ENCODE assay signal across 8 cellular contexts in the genomic region with DNA sequence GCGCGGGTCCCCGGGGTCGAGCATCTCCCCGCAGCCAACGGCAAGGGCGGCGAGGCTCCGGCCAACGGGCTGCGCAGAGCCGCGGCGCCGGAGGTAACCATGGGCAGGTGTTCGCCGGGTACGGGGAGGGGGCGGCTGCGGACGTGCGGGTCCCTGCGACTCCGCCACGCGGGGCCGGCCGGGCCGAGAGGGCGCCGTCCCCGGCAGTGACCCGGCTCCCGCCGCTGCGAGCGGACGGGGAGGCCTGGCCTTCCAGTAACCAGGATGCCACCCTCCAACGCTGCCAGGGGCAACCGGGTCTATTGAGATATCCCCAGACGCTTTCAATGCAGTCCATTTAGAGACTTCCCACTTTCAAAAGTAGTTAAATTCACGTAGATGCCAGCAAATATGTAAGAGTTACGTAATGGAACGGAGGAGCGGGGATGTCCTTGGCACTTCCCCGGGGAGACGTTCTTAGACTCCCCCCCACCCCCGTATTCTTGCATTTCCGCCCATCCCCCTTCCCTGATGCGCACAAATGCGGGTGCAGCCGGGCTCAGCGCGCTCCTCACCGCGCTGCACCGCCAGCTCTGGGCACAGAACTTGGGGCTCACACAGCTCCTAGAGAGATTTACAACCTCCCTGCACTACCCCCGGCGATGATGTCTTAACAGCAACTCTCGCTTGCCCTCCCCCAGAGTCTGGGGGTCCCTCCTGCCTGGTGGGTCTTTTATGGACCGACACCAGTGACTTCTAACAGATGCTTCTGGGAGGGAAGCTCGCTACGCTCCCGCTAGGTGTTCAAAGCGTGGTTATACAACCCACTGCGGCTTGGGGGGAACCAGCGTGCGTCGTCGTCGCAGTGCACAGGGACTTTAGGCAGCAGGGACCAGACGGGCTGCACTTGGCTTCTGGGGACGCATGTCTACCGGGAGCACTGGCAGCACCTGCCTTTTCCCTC. TPM values are rescaled to one million over a fixed set of nuclear protein-coding genes. Genes with fewer than 3 reads are reported as not detected.
A peak's percentile ranks its signal among the peaks of the same experiment; 100 is the strongest.
DNase-seq lines count a peak whose midpoint lies in the region; ATAC-seq, FAIRE-seq and TF ChIP-seq lines count a peak whose summit lies in the region.

No MANE protein-coding gene starts in this region.

- peaks cover 100% of the 10 kb centered on the region for H3K27me3 ChIP-seq in neural progenitor cell

- H3K4me3 ChIP-seq in epithelial cell of esophagus (ENCODE audit: low read length): peak overlapping the region; percentile 62
- peak overlapping the region; percentile 71 for H3K4me3 ChIP-seq in neural progenitor cell

- H3K4me2 ChIP-seq in neural progenitor cell: peak overlapping the region; percentile 97

- ATAC-seq in HG03135 (IDR thresholded peaks at IDR 0.05; ENCODE audit: unreplicated experiment): peak; percentile 21

- no peaks in the 10 kb centered on the region for H3K9me3 ChIP-seq in neural progenitor cell (ENCODE audit: low read depth)

- no peaks in the 10 kb centered on the region for H4K20me1 ChIP-seq in neural progenitor cell (ENCODE audit: low read depth)

- H3K4me3 Mint-ChIP-seq in neural progenitor cell: peak overlapping the region; percentile 91

- peak; percentile 11 for DNase-seq in NCI-H1694 treated with DMSO at 0.1 percent for 48 hours (lab: John Stamatoyannopoulos, UW)
- DNase-seq in NCI-H1694 (lab: John Stamatoyannopoulos, UW): no peak
- peak; percentile 23 for DNase-seq in activated CD4-positive, alpha-beta T cell treated with anti-CD3 and anti-CD28 coated beads, Interleukin-2, amount 50 U/mL, for 1 hour
- DNase-seq in epithelial cell of esophagus (ENCODE audit: low read depth): no peak
- peak; percentile 44 for DNase-seq in neural progenitor cell (ENCODE audit: low spot score)
- no peak for DNase-seq in NCI-H2107 treated with DMSO at 0.1 percent for 48 hours (lab: John Stamatoyannopoulos, UW; ENCODE audit: unreplicated experiment)
- no peak for DNase-seq in RCC 7860 (ENCODE audit: low spot score)

- peaks cover 15% of the 10 kb centered on the region for H3F3A ChIP-seq in neural progenitor cell (ENCODE audit: low read depth)

- H3K9me3 Mint-ChIP-seq in neural progenitor cell: peaks cover 8% of the 10 kb centered on the region

- no peak overlapping the region for H3K9ac ChIP-seq in neural progenitor cell

- no peak overlapping the region for H2AFZ ChIP-seq in neural progenitor cell (replicated peaks)

- H3K27me3 Mint-ChIP-seq in neural progenitor cell (ENCODE audit: insufficient read depth, low read depth): peaks cover 37% of the 10 kb centered on the region

- no peaks in the 10 kb centered on the region for H3K79me2 ChIP-seq in neural progenitor cell (ENCODE audit: low read depth)

- no peak overlapping the region for H3K27ac ChIP-seq in neural progenitor cell

- peaks cover 9% of the 10 kb centered on the region for H3K4me1 ChIP-seq in neural progenitor cell

- H3K36me3 ChIP-seq in neural progenitor cell: no peaks in the 10 kb centered on the region

- H3K27ac Mint-ChIP-seq in neural progenitor cell: peak overlapping the region; percentile 37

- FAIRE-seq in RCC 7860 (lab: Jason Lieb, UNC): no peak

- peaks cover 32% of the 10 kb centered on the region for H3K4me1 Mint-ChIP-seq in neural progenitor cell

- TF ChIP-seq CTCF in epithelial cell of esophagus (IDR thresholded peaks at IDR 0.05; ENCODE audit: insufficient read depth, low read depth, low read length, missing control alignments): no peak
- no peak for TF ChIP-seq CTCF in neural progenitor cell (IDR thresholded peaks at IDR 0.05)

- H3K36me3 Mint-ChIP-seq in neural progenitor cell: peaks cover 3% of the 10 kb centered on the region

RNA-seq across cellular contexts. Expression of gene SGPP2, which starts 0.7 kb away (rescaled TPM):
- 0.11 and 0.34 TPM in 2 replicates for total RNA-seq in neural progenitor cell (ENCODE audit: low replicate concordance)

Comparison
In these comparisons a context has a peak if more than half of its experiments do, and no peak if none do; other contexts are left out.
1. DNase-seq: peak in NCI-H1694 treated with DMSO at 0.1 percent for 48 hours (single experiment), activated CD4-positive, alpha-beta T cell treated with anti-CD3 and anti-CD28 coated beads, Interleukin-2, amount 50 U/mL, for 1 hour (single experiment) and neural progenitor cell (single experiment); none in NCI-H1694 (single experiment), epithelial cell of esophagus (single experiment), NCI-H2107 treated with DMSO at 0.1 percent for 48 hours (single experiment) and RCC 7860 (single experiment).